In genomic region chr7:66920769-66921395, GRCh38 we compare ENCODE assay signal across 2 cellular contexts.
TF ChIP-seq lines count a peak whose summit lies in the region.

Gene TMEM248 (plus strand): TSS chr7:66921225. CDS start chr7:66941866, 20,641 bp downstream.

TF ChIP-seq in HCT116, 20 proteins besides CTCF, POLR2A, EP300 and RAD21 (continued from another document):
- TF ChIP-seq ZBTB33 (IDR thresholded peaks at IDR 0.05; ENCODE audit: extremely low read depth, insufficient replicate concordance, low read length), result peak; percentile 81
- no peak for TF ChIP-seq FOSL1 (IDR thresholded peaks at IDR 0.05; ENCODE audit: low read depth)
- peak; percentile 91 for TF ChIP-seq ZFX (IDR thresholded peaks at IDR 0.05)
- TF ChIP-seq YY1 (IDR thresholded peaks at IDR 0.05; ENCODE audit: extremely low read depth, insufficient replicate concordance, low read depth, low read length), result peak; percentile 77
- TF ChIP-seq CBX3 (IDR thresholded peaks at IDR 0.05; ENCODE audit: low read depth), result peak; percentile 89
- no peak for TF ChIP-seq CEBPB (IDR thresholded peaks at IDR 0.05; ENCODE audit: low read depth)
- TF ChIP-seq SIN3A (IDR thresholded peaks at IDR 0.05; ENCODE audit: low read depth), result peak; percentile 99
- peak; percentile 98 for TF ChIP-seq ELF1 (IDR thresholded peaks at IDR 0.05; ENCODE audit: borderline replicate concordance, low read depth)
- no peak for TF ChIP-seq ZNF274 (IDR thresholded peaks at IDR 0.05; ENCODE audit: low read depth, low read length)
- peak; percentile 87 for TF ChIP-seq POLR2AphosphoS5 (IDR thresholded peaks at IDR 0.05; ENCODE audit: low read depth, low read length)

TF ChIP-seq in SK-N-SH, 30 proteins besides CTCF, POLR2A, EP300 and RAD21 (continued from another document):
- TF ChIP-seq PBX3 (IDR thresholded peaks at IDR 0.05) (no peak), JUND (IDR thresholded peaks at IDR 0.05) (no peak), USF2 (IDR thresholded peaks at IDR 0.05; ENCODE audit: borderline replicate concordance, low read depth, low read length) (no peak), IRF3 (IDR thresholded peaks at IDR 0.05; ENCODE audit: low read depth, low read length) (no peak), RCOR1 (IDR thresholded peaks at IDR 0.05; ENCODE audit: low read length) (peak; percentile 48), NRF1 (IDR thresholded peaks at IDR 0.05; ENCODE audit: low read depth, low read length) (peak; percentile 30; the same call in 1 of the 2 replicates), YY1 (IDR thresholded peaks at IDR 0.05; ENCODE audit: low read depth) (no peak), RFX5 (IDR thresholded peaks at IDR 0.05; ENCODE audit: low read length) (no peak), RXRA (IDR thresholded peaks at IDR 0.05; ENCODE audit: borderline replicate concordance, low read depth) (no peak), REST (IDR thresholded peaks at IDR 0.05; ENCODE audit: low read depth, low read length) (peak; percentile 76), FOXM1 (IDR thresholded peaks at IDR 0.05; ENCODE audit: low read depth) (no peak), MAX (IDR thresholded peaks at IDR 0.05; ENCODE audit: low read depth) (peak; percentile 99), EZH2phosphoT487 (IDR thresholded peaks at IDR 0.05; ENCODE audit: borderline replicate concordance, low read depth) (no peak), SMC3 (IDR thresholded peaks at IDR 0.05; ENCODE audit: low read depth, low read length) (0 out of 2 replicates have a peak, but pooled peaks have one; percentile 3), POLR2AphosphoS5 (IDR thresholded peaks at IDR 0.05; ENCODE audit: low read depth, low read length) (peak; percentile 95), GATA2 (CRISPR knock-in tag; IDR thresholded peaks at IDR 0.05) (peak; percentile 60; the same call in 1 of the 2 replicates), MXI1 (IDR thresholded peaks at IDR 0.05; ENCODE audit: low read depth, low read length) (peak; percentile 99), TAF1 (IDR thresholded peaks at IDR 0.05; ENCODE audit: borderline replicate concordance, low read depth, low read length) (peak; percentile 89), TEAD4 (IDR thresholded peaks at IDR 0.05; ENCODE audit: borderline replicate concordance, insufficient read depth) (no peak), GABPA (IDR thresholded peaks at IDR 0.05; ENCODE audit: low read depth) (peak; percentile 77), TCF12 (IDR thresholded peaks at IDR 0.05) (no peak), NFIC (IDR thresholded peaks at IDR 0.05; ENCODE audit: borderline replicate concordance) (no peak)
